ENCODE assay signal across 12 cellular contexts in the genomic region with DNA sequence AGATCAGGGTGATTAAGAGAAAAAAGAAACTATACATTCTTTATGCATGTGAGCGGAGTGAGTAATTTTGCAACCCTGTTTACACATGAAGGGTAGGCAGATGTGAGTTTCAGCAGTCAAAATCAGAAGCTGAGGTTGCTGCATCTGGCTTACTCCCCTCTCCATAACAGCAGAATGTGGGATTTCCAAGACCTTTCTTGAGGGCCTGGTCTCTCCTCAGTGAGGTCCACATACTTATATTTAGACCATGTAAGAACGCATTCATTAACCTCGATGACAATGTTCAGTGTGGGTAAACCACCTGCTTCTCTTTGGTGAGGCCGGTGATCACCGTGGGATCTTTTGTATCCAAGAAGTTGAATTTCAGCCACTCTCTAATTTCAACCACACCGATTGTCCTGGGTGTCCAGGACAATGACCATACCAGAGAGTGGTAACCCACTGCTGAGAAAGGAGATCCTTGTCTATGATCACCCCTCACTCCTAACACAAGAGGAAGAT. TPM values are rescaled to one million over a fixed set of nuclear protein-coding genes. Genes with fewer than 3 reads are reported as not detected.
DNase-seq lines count a peak whose midpoint lies in the region; ATAC-seq, FAIRE-seq and TF ChIP-seq lines count a peak whose summit lies in the region.
"Had no signal": no experiment of that assay in that cellular context is flagged by ENCODE, and none has a peak within 500 bp of the region (broad histone marks: within the 10 kb centered on the region; RNA-seq: fewer than 3 reads in every experiment).

No MANE protein-coding gene starts in this region.

- no peak overlapping the region for H2BK12ac ChIP-seq in neuronal stem cell (ENCODE audit: low read length)

- H4K8ac ChIP-seq in neuronal stem cell (ENCODE audit: low read depth, low read length) = no peak overlapping the region

- TF ChIP-seq EP300 in HepG2 (IDR thresholded peaks at IDR 0.05; ENCODE audit: low read depth in 2 of 2, low read length in 2 of 2) (no peak), HepG2 (CRISPR knock-in tag; IDR thresholded peaks at IDR 0.05; ENCODE audit: borderline replicate concordance) (no peak)

- H3K27ac ChIP-seq in HepG2 (ENCODE audit: extremely low read length, insufficient read depth, low read length) = no peak overlapping the region
- H3K27ac ChIP-seq in neuronal stem cell (replicated peaks; ENCODE audit: low read length) = no peak overlapping the region
- H3K27ac ChIP-seq: A549 had no signal

- H3K27me3 ChIP-seq in HepG2 (ENCODE audit: control insufficient read depth in 1 of 2, insufficient read depth in 2 of 2, low read length in 2 of 2) (peaks cover 0 to 4% of the 10 kb centered on the region in 2 experiments; a peak in 2 of 5 replicates), neuronal stem cell (ENCODE audit: control insufficient read depth in 3 of 3, insufficient read depth in 3 of 3, low read depth in 1 of 3, low read length in 3 of 3) (peaks cover 0 to 25% (median 0%) of the 10 kb centered on the region in 3 experiments)

- no peak overlapping the region for H2BK120ac ChIP-seq in neuronal stem cell (ENCODE audit: low read depth, low read length)

- H4K91ac ChIP-seq in neuronal stem cell (ENCODE audit: low read depth, low read length, poor library complexity) = no peak overlapping the region

- no peak overlapping the region for H3K14ac ChIP-seq in neuronal stem cell (ENCODE audit: low read length)

- H3K9me3 ChIP-seq in HepG2 (ENCODE audit: low read length) (no peaks in the 10 kb centered on the region), neuronal stem cell (replicated peaks in 1 of 2; ENCODE audit: control insufficient read depth in 2 of 2, insufficient read depth in 1 of 2, low read depth in 1 of 2, low read length in 2 of 2) (no peaks in the 10 kb centered on the region)
- H3K9me3 ChIP-seq: A549 had no signal

- ATAC-seq in HG02571 (IDR thresholded peaks at IDR 0.05; ENCODE audit: unreplicated experiment) (peak; percentile 55), HepG2 (no peak), sciatic nerve (no peak)
- ATAC-seq: A549 had no signal

- CTCF ChIA-PET in HepG2 (lab: Yijun Ruan, JAX; ENCODE audit: low intra/inter-chr PET ratio, low total read pairs) = no interaction called here

- H3K9ac ChIP-seq in HepG2 (ENCODE audit: insufficient read depth, low read depth, low read length) = no peak overlapping the region
- H3K9ac ChIP-seq in neuronal stem cell (ENCODE audit: low read depth, low read length, poor library complexity) = no peak overlapping the region

- no peaks in the 10 kb centered on the region for H4K20me1 ChIP-seq in HepG2 (ENCODE audit: insufficient read depth, low read length)

- no peaks in the 10 kb centered on the region for H3K79me1 ChIP-seq in neuronal stem cell (ENCODE audit: low read depth, low read length)

- peaks cover 1% of the 10 kb centered on the region for H3K36me3 Mint-ChIP-seq in IgD-negative memory B cell

- no peaks in the 10 kb centered on the region for H3K27me3 Mint-ChIP-seq in IgD-negative memory B cell

- DNase-seq in activated CD4-positive, alpha-beta T cell treated with anti-CD3 and anti-CD28 coated beads for 48 hours = peak; percentile 47
- DNase-seq in activated CD4-positive, alpha-beta T cell treated with anti-CD3 and anti-CD28 coated beads for 4 hours = no peak
- DNase-seq in stimulated activated CD8-positive, alpha-beta memory T cell treated with anti-CD3 and anti-CD28 coated beads, Interleukin-15, amount 100 ng/mL, for 48 hours (ENCODE audit: low read depth in 2 of 2) = peak; percentile 37
- DNase-seq in HepG2 (ENCODE audit: low spot score) = no peak
- DNase-seq in neuronal stem cell (ENCODE audit: low spot score) = no peak
- no peak for DNase-seq in sciatic nerve (ENCODE audit: low spot score)
- DNase-seq: HCEC 1CT, NCI-H510A treated with DMSO at 0.1 percent for 48 hours had no signal

- no peak for TF ChIP-seq RAD21 in HepG2 (CRISPR knock-in tag; IDR thresholded peaks at IDR 0.05)

- POLR2A ChIA-PET in HepG2 (lab: Yijun Ruan, JAX) = no interaction called here

- H3K36me3 ChIP-seq in HepG2 (replicated peaks in 1 of 2; ENCODE audit: control insufficient read depth in 1 of 2, insufficient read depth in 2 of 2, low read length in 2 of 2) (no peaks in the 10 kb centered on the region), neuronal stem cell (replicated peaks in 1 of 2; ENCODE audit: control insufficient read depth in 2 of 2, insufficient read depth in 2 of 2, low read length in 2 of 2) (no peaks in the 10 kb centered on the region)

- H2AK5ac ChIP-seq in neuronal stem cell (ENCODE audit: low read depth, low read length) = no peak overlapping the region

- no peak overlapping the region for H2BK5ac ChIP-seq in neuronal stem cell (ENCODE audit: low read length)

- in situ Hi-C loops in HepG2 (cut with HindIII; ENCODE audit: extremely low pct_ligation_motif_present, low pct_unique_long_range_greater_than_20kb) = no loop called here

- no peaks in the 10 kb centered on the region for H3K9me3 Mint-ChIP-seq in IgD-negative memory B cell

- FAIRE-seq in HepG2 (lab: Jason Lieb, UNC) = no peak
- FAIRE-seq: A549, endothelial cell of umbilical vein had no signal

- no peak overlapping the region for H2AFZ ChIP-seq in HepG2 (ENCODE audit: low read length)
- no peak overlapping the region for H2AFZ ChIP-seq in neuronal stem cell (ENCODE audit: low read length)

- BruUV-seq in HepG2 (replicated peaks; lab: Mats Ljungman, UMichigan) = no TSS peak

- H3K27ac Mint-ChIP-seq in IgD-negative memory B cell = peak overlapping the region; percentile 19 to 65 (median 35)

- H2BK15ac ChIP-seq in neuronal stem cell (ENCODE audit: low read length) = no peak overlapping the region

- peak overlapping the region; percentile 14 to 94 (median 60) for H3K4me3 Mint-ChIP-seq in IgD-negative memory B cell

- H3K4me3 ChIP-seq in HepG2 (replicated peaks in 1 of 3; ENCODE audit: insufficient read depth in 1 of 3, low read depth in 2 of 3, low read length in 3 of 3) (no peak overlapping the region), neuronal stem cell (ENCODE audit: low read length in 2 of 2) (no peak overlapping the region)
- H3K4me3 ChIP-seq: A549 had no signal

- H3K18ac ChIP-seq in neuronal stem cell (ENCODE audit: low read length) = no peak overlapping the region

- intact Hi-C loops in HepG2 (cut with micrococcal nuclease; ENCODE audit: unreplicated experiment) (no loop called here), sciatic nerve (cut with DNase I) (no loop called here)

- H3K4ac ChIP-seq in neuronal stem cell (ENCODE audit: low read length) = no peak overlapping the region

- no peaks in the 10 kb centered on the region for H3K79me2 ChIP-seq in HepG2 (ENCODE audit: insufficient read depth, low read length)

- H3K4me1 ChIP-seq in HepG2 (ENCODE audit: insufficient read depth, low read length) (peaks cover 40% of the 10 kb centered on the region), neuronal stem cell (ENCODE audit: control insufficient read depth in 2 of 2, insufficient read depth in 1 of 2, low read depth in 1 of 2, low read length in 2 of 2) (no peaks in the 10 kb centered on the region)
- H3K4me1 ChIP-seq: A549 had no signal

- TF ChIP-seq POLR2A in HepG2 (IDR thresholded peaks at IDR 0.05; ENCODE audit: insufficient read depth in 1 of 2, low read depth in 2 of 2, low read length in 2 of 2) = no peak

- H3K4me1 Mint-ChIP-seq in IgD-negative memory B cell = peaks cover 82 to 85% (median 83%) of the 10 kb centered on the region in 3 donors

- no peak for TF ChIP-seq CTCF in HepG2 (CRISPR knock-in tag; IDR thresholded peaks at IDR 0.05)

- H3K4me2 ChIP-seq in HepG2 (ENCODE audit: low read depth, low read length) (no peak overlapping the region), neuronal stem cell (ENCODE audit: insufficient read depth, low read length, poor library complexity, severe bottlenecking) (no peak overlapping the region)
- H3K4me2 ChIP-seq: A549 had no signal

- 65% methylated on average over 6 of the region's 6 CpGs for WGBS in HepG2 (ENCODE audit: low lambda C conversion rate)
- no CpG with 5 or more reads among the region's 6 CpGs for WGBS in neuronal stem cell (ENCODE audit: extremely low coverage in 2 of 2, insufficient read length in 2 of 2, insufficient replicate concordance in 1 of 2), 2 donors

- no peak overlapping the region for H3K23ac ChIP-seq in neuronal stem cell (ENCODE audit: low read depth, low read length, poor library complexity)

RNA-seq across cellular contexts. Expression of gene RAP1A, which starts 18.7 kb away (rescaled TPM):
- polyA plus RNA-seq in IgD-negative memory B cell (44.9 TPM), HepG2 (2011; rRNA removed) (15.4 and 20.7 TPM in 2 replicates)
- total RNA-seq in HepG2 (2016; rRNA removed; fragmentation: Illumina TruSeq; extraction: Trizol) (19.0 and 28.6 TPM in 2 replicates), sciatic nerve (97.0 TPM)
- 13.3 and 17.3 TPM in 2 replicates for total RNA-seq in HepG2 (2016; cell fraction: cytosol; rRNA removed; fragmentation: Illumina TruSeq; extraction: Trizol; ENCODE audit: low read depth)
- total RNA-seq in HepG2 (2016; cell fraction: insoluble cytoplasmic fraction; rRNA removed; fragmentation: Illumina TruSeq; extraction: Trizol) = 21.2 and 27.6 TPM in 2 replicates
- total RNA-seq in HepG2 (2016; cell fraction: membrane; rRNA removed; fragmentation: Illumina TruSeq; extraction: Trizol) = 29.9 and 30.2 TPM in 2 replicates
- 12.1 and 14.0 TPM in 2 replicates for total RNA-seq in HepG2 (2016; cell fraction: nucleus; rRNA removed; fragmentation: Illumina TruSeq; extraction: Trizol)
- 8.4 and 13.7 TPM in 2 replicates for polyA plus RNA-seq in HepG2 (2011; cell fraction: cytosol; rRNA removed)
- 2.6 and 3.5 TPM in 2 replicates for polyA plus RNA-seq in HepG2 (2011; cell fraction: nucleus; rRNA removed)
- 32.8 and 38.3 TPM in 2 replicates for polyA plus RNA-seq in HepG2 (2012)
- 32.0 and 48.1 TPM in 2 replicates for polyA plus RNA-seq in HepG2 (2016; cell fraction: cytosol; fragmentation: Illumina TruSeq; extraction: Trizol; ENCODE audit: low read depth)
- polyA plus RNA-seq in HepG2 (2016; cell fraction: insoluble cytoplasmic fraction; fragmentation: Illumina TruSeq; extraction: Trizol; ENCODE audit: low read depth) = 80.7 and 86.7 TPM in 2 replicates
- polyA plus RNA-seq in HepG2 (2016; cell fraction: membrane; fragmentation: Illumina TruSeq; extraction: Trizol; ENCODE audit: low read depth) = 59.2 and 73.6 TPM in 2 replicates
- polyA plus RNA-seq in HepG2 (2016; cell fraction: nucleus; fragmentation: Illumina TruSeq; extraction: Trizol; ENCODE audit: insufficient read depth, low read depth) = 36.4 and 36.5 TPM in 2 replicates
- 2.0 and 6.1 TPM in 2 replicates for polyA minus RNA-seq in HepG2 (2011; rRNA and poly(A)+ RNA removed; ENCODE audit: low replicate concordance)
- 7.9 and 10.7 TPM in 2 replicates for polyA minus RNA-seq in HepG2 (2011; cell fraction: cytosol; rRNA and poly(A)+ RNA removed)
- 8.0 TPM in 2 replicates for polyA minus RNA-seq in HepG2 (2011; cell fraction: nucleus; rRNA and poly(A)+ RNA removed)
- polyA plus RNA-seq in neuronal stem cell (2013, experiment 1 of 2) = 39.5 TPM
- 39.3 TPM for polyA plus RNA-seq in neuronal stem cell (2013, experiment 2 of 2)

Comparison
In these comparisons a context has a peak if more than half of its experiments do, and no peak if none do; other contexts are left out.
1. DNase-seq: peak in activated CD4-positive, alpha-beta T cell treated with anti-CD3 and anti-CD28 coated beads for 48 hours (single experiment) and stimulated activated CD8-positive, alpha-beta memory T cell treated with anti-CD3 and anti-CD28 coated beads, Interleukin-15, amount 100 ng/mL, for 48 hours (2 of 2); none in activated CD4-positive, alpha-beta T cell treated with anti-CD3 and anti-CD28 coated beads for 4 hours (0 of 2), HepG2 (single experiment), neuronal stem cell (single experiment) and sciatic nerve (single experiment).